Comparison of ENCODE assay signal across 1 cellular context in the genomic region with DNA sequence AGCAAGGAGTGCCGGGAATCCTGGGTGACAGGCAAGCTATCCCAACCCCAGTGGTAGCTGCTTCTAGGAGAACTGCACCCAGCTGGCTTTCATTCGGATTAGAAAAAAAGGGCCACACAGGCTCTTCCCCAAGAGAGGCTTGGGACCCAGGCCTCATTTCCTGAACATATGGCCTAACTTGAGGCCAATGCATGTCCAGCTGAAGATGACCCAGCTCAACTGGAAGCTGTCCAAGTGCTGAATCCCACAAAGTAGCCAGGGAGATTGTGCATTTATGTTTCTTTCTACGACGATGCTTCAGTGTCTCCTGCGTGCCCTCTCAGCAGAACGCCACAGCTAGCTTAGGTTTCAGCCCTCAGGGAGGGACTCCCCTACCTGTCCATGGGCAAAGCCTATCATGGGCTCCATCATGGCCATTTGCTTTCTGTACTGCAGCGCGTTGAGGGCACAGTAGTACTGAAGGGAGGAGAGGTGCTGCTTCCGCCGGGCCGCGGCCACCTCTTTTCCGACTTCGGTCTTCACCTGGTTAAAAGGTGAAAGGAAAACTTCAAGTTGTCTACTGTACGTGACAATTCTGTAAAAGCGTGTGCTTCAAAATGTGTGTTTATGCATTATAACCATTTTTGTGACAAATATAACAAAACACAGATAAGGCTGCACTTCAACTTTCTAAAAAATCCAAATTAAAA.
TF ChIP-seq lines count a peak whose summit lies in the region.

No MANE protein-coding gene starts in this region.

TF ChIP-seq in HEK293, 187 proteins besides CTCF, POLR2A, EP300 and RAD21:
- TF ChIP-seq REST (tag by site-specific recombination; IDR thresholded peaks at IDR 0.05) (peak; percentile 75), ZNF132 (tag by site-specific recombination; IDR thresholded peaks at IDR 0.05; ENCODE audit: borderline replicate concordance) (no peak)
